8 cellular contexts compared by ENCODE assay signal in the genomic region with DNA sequence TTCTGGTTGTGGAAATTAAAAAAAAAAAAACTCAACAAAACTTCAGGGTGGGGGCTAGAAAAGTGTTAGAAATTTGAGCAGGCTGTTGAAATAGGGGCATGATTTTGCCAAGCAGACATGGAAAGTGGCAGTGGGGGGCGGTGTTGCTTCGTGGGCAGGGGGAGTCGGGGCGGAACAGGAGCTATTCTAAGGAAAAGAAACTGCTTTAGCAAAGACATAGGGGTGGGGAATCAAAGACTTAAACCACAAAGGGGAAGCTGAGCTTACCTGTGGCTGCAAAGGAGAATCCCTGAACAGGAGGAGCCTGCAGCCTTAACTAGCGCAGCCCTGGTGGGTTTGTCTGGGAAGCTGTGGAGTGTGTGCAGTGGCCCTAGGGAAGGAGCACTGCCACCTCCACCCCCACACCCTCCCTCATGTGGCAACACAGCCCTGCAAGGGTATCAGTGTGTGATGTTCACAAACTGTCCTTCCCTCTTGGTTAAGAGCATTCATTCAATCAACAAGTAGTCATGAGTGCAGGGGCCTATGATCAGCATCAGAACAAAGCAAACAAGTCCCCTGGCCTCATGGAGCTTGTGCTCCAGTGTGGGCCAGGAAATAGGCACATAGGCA. TPM values are rescaled to one million over a fixed set of nuclear protein-coding genes. Genes with fewer than 3 reads are reported as not detected.
DNase-seq lines count a peak whose midpoint lies in the region; ATAC-seq lines count a peak whose summit lies in the region.

No MANE protein-coding gene starts in this region.

- H3K36me3 Mint-ChIP-seq in activated CD8-positive, alpha-beta T cell treated with anti-CD3 and anti-CD28 coated beads, Interleukin-2, amount 10 ng/mL, durations not matched to agents 7 days and 5 days (ENCODE audit: low read depth), result peaks cover 51% of the 10 kb centered on the region

- POLR2A ChIA-PET in activated CD8-positive, alpha-beta T cell treated with anti-CD3 and anti-CD28 coated beads, Interleukin-2, amount 10 ng/mL, durations not matched to agents 7 days and 5 days (lab: Charles Lee), result no interaction called here

- H3K27ac Mint-ChIP-seq in activated CD8-positive, alpha-beta T cell treated with anti-CD3 and anti-CD28 coated beads, Interleukin-2, amount 10 ng/mL, durations not matched to agents 7 days and 5 days, result peak overlapping the region; percentile 36

- H3K4me1 Mint-ChIP-seq in activated CD8-positive, alpha-beta T cell treated with anti-CD3 and anti-CD28 coated beads, Interleukin-2, amount 10 ng/mL, durations not matched to agents 7 days and 5 days (ENCODE audit: low read depth), result peaks cover 46% of the 10 kb centered on the region

- no peaks in the 10 kb centered on the region for H3K9me3 Mint-ChIP-seq in activated CD8-positive, alpha-beta T cell treated with anti-CD3 and anti-CD28 coated beads, Interleukin-2, amount 10 ng/mL, durations not matched to agents 7 days and 5 days (ENCODE audit: insufficient read depth)

- CTCF ChIA-PET in activated CD8-positive, alpha-beta T cell treated with anti-CD3 and anti-CD28 coated beads, Interleukin-2, amount 10 ng/mL, durations not matched to agents 7 days and 5 days (lab: Charles Lee), result interaction anchor here (0.5 to 2.5 kb wide), 14 partner anchors 11 to 616 kb away, joined by 3 to 10 read pairs (median 4); no protein-coding TSS in a partner anchor

- ATAC-seq in HG03139 (IDR thresholded peaks at IDR 0.05; ENCODE audit: unreplicated experiment) (peak; percentile 61), GM18873 (IDR thresholded peaks at IDR 0.05; ENCODE audit: low FRiP score, unreplicated experiment) (no peak)
- ATAC-seq in activated CD8-positive, alpha-beta T cell treated with anti-CD3 and anti-CD28 coated beads, Interleukin-2, amount 10 ng/mL, durations not matched to agents 7 days and 5 days, result peak; percentile 71

- no peak overlapping the region for H3K4me3 Mint-ChIP-seq in activated CD8-positive, alpha-beta T cell treated with anti-CD3 and anti-CD28 coated beads, Interleukin-2, amount 10 ng/mL, durations not matched to agents 7 days and 5 days

- peak; percentile 18 for DNase-seq in stimulated activated CD4-positive, alpha-beta T cell treated with anti-CD3 and anti-CD28 coated beads, Interleukin-12 subunit alpha, Interleukin-12 subunit beta, amount 100 ng/mL, for 4 hours
- no peak for DNase-seq in stimulated activated CD4-positive, alpha-beta T cell treated with anti-CD3 and anti-CD28 coated beads, Interleukin-1b, Interleukin-23, amount 100 ng/mL, for 48 hours
- DNase-seq in activated CD8-positive, alpha-beta T cell treated with anti-CD3 and anti-CD28 coated beads, Interleukin-2, amount 10 ng/mL, durations not matched to agents 7 days and 5 days, result peak; percentile 74
- DNase-seq in stimulated activated CD8-positive, alpha-beta memory T cell treated with anti-CD3 and anti-CD28 coated beads, Interleukin-4, amount 100 ng/mL, for 48 hours, result peak; percentile 52
- DNase-seq in DMS153 (lab: John Stamatoyannopoulos, UW), result no peak
- DNase-seq in NCI-H1417 treated with DMSO at 0.1 percent for 48 hours (lab: John Stamatoyannopoulos, UW), result no peak

- no peaks in the 10 kb centered on the region for H3K27me3 Mint-ChIP-seq in activated CD8-positive, alpha-beta T cell treated with anti-CD3 and anti-CD28 coated beads, Interleukin-2, amount 10 ng/mL, durations not matched to agents 7 days and 5 days (ENCODE audit: low read depth)

RNA-seq across cellular contexts. Expression of gene SEL1L3, which starts 20.5 kb away (rescaled TPM):
- total RNA-seq in activated CD8-positive, alpha-beta T cell treated with anti-CD3 and anti-CD28 coated beads, Interleukin-2, amount 10 ng/mL, durations not matched to agents 7 days and 5 days, result 10 to 100 TPM; 62.3 to 65.5 TPM

Comparison
In these comparisons a context has a peak if more than half of its experiments do, and no peak if none do; other contexts are left out.
1. DNase-seq: peak in stimulated activated CD4-positive, alpha-beta T cell treated with anti-CD3 and anti-CD28 coated beads, Interleukin-12 subunit alpha, Interleukin-12 subunit beta, amount 100 ng/mL, for 4 hours (single experiment), activated CD8-positive, alpha-beta T cell treated with anti-CD3 and anti-CD28 coated beads, Interleukin-2, amount 10 ng/mL, durations not matched to agents 7 days and 5 days (single experiment) and stimulated activated CD8-positive, alpha-beta memory T cell treated with anti-CD3 and anti-CD28 coated beads, Interleukin-4, amount 100 ng/mL, for 48 hours (single experiment); none in stimulated activated CD4-positive, alpha-beta T cell treated with anti-CD3 and anti-CD28 coated beads, Interleukin-1b, Interleukin-23, amount 100 ng/mL, for 48 hours (single experiment), DMS153 (single experiment) and NCI-H1417 treated with DMSO at 0.1 percent for 48 hours (single experiment).